19 cellular contexts compared by ENCODE assay signal in genomic region chrX:102930990-102931756, GRCh38. TPM values are rescaled to one million over a fixed set of nuclear protein-coding genes. Genes with fewer than 3 reads are reported as not detected.
A peak's percentile ranks its signal among the peaks of the same experiment; 100 is the strongest.
DNase-seq lines count a peak whose midpoint lies in the region; ATAC-seq and TF ChIP-seq lines count a peak whose summit lies in the region.
"Had no signal": no experiment of that assay in that cellular context is flagged by ENCODE, and none has a peak within 500 bp of the region (broad histone marks: within the 10 kb centered on the region; RNA-seq: fewer than 3 reads in every experiment).

No MANE protein-coding gene starts in this region.

- peak; percentile 78 for DNase-seq in mammary epithelial cell
- no peak for DNase-seq in MCF 10A (ENCODE audit: unreplicated experiment)
- no peak for DNase-seq in Panc1 (ENCODE audit: low read depth, low spot score)
- peak; percentile 63 for DNase-seq in epithelial cell of prostate (ENCODE audit: low read depth, low spot score)
- no peak for DNase-seq in GM19238 (ENCODE audit: insufficient read length, low spot score)
- no peak for DNase-seq in HT-29 (ENCODE audit: low spot score)
- no peak for DNase-seq in islet precursor cell
- DNase-seq: BE2C; CD4-positive, alpha-beta T cell; DMS153; GOT3; Kasumi-1; NCI-H187; NCI-H2227 treated with DMSO at 0.1 percent for 48 hours; NCI-H510A treated with DMSO at 0.1 percent for 48 hours; NCI-H774; RPMI8226 had no signal

- H3K4me3 ChIP-seq in mammary epithelial cell (replicated peaks in 1 of 3; ENCODE audit: insufficient read depth in 1 of 3, low read depth in 2 of 3, low read length in 3 of 3), result no peak overlapping the region
- H3K4me3 ChIP-seq in Panc1 (ENCODE audit: low read depth in 2 of 2, low read length in 2 of 2), result no peak overlapping the region

- H3K27ac ChIP-seq in mammary epithelial cell (ENCODE audit: insufficient read depth, low read depth, low read length), result peak overlapping the region; percentile 58
- no peak overlapping the region for H3K27ac ChIP-seq in Panc1 (ENCODE audit: low read length)
- H3K27ac ChIP-seq in epithelial cell of prostate, result peak overlapping the region; percentile 86

- H3K36me3 Mint-ChIP-seq in MCF 10A (ENCODE audit: insufficient read depth, unreplicated experiment), result no peaks in the 10 kb centered on the region

- H3K9me3 ChIP-seq in mammary epithelial cell (replicated peaks; ENCODE audit: insufficient read depth, low read length), result no peaks in the 10 kb centered on the region
- H3K9me3 ChIP-seq in Panc1 (ENCODE audit: control insufficient read depth, insufficient read depth, low read depth, low read length), result no peaks in the 10 kb centered on the region
- H3K9me3 ChIP-seq: BE2C had no signal

- ATAC-seq in Panc1, result peak; percentile 86
- no peak for ATAC-seq in HG02623 (IDR thresholded peaks at IDR 0.05; ENCODE audit: unreplicated experiment)

- H3K4me1 ChIP-seq in mammary epithelial cell (ENCODE audit: insufficient read depth, low read length) (no peaks in the 10 kb centered on the region), Panc1 (ENCODE audit: control insufficient read depth, insufficient read depth, low read length) (no peaks in the 10 kb centered on the region)
- H3K4me1 ChIP-seq: BE2C had no signal

- H3K4me3 Mint-ChIP-seq in MCF 10A (ENCODE audit: unreplicated experiment), result no peak overlapping the region
- H3K4me3 Mint-ChIP-seq: CD4-positive, alpha-beta T cell had no signal

- TF ChIP-seq CTCF in mammary epithelial cell (conservative IDR thresholded peaks at IDR 0.05 in 1 of 2, IDR thresholded peaks at IDR 0.05 in 1 of 2; ENCODE audit: extremely low read depth in 1 of 2, insufficient read depth in 1 of 2, low read depth in 1 of 2, low read length in 2 of 2), result no peak
- TF ChIP-seq CTCF in MCF 10A (IDR thresholded peaks at IDR 0.05; ENCODE audit: unreplicated experiment), result no peak
- no peak for TF ChIP-seq CTCF in Panc1 (IDR thresholded peaks at IDR 0.05)

- intact Hi-C loops in mammary epithelial cell (cut with micrococcal nuclease), result no loop called here
- intact Hi-C loops in MCF 10A (cut with micrococcal nuclease), result no loop called here
- intact Hi-C loops in Panc1 (cut with micrococcal nuclease; ENCODE audit: unreplicated experiment), result no loop called here

- H3K27me3 ChIP-seq in mammary epithelial cell (ENCODE audit: insufficient read depth, low read length), result peaks cover 3% of the 10 kb centered on the region
- no peaks in the 10 kb centered on the region for H3K27me3 ChIP-seq in Panc1 (ENCODE audit: control insufficient read depth, insufficient read depth, low read length)
- H3K27me3 ChIP-seq: BE2C had no signal

- H3K9me3 Mint-ChIP-seq in MCF 10A (ENCODE audit: unreplicated experiment), result no peaks in the 10 kb centered on the region
- H3K9me3 Mint-ChIP-seq: CD4-positive, alpha-beta T cell had no signal

- H3K27ac Mint-ChIP-seq in MCF 10A (ENCODE audit: low read depth, unreplicated experiment), result no peak overlapping the region
- H3K27ac Mint-ChIP-seq: CD4-positive, alpha-beta T cell had no signal

- H3K36me3 ChIP-seq in mammary epithelial cell (ENCODE audit: insufficient read depth, low read length), result no peaks in the 10 kb centered on the region
- no peaks in the 10 kb centered on the region for H3K36me3 ChIP-seq in Panc1 (ENCODE audit: control insufficient read depth, insufficient read depth, low read length)
- H3K36me3 ChIP-seq: BE2C had no signal

- CTCF ChIA-PET in mammary epithelial cell (lab: Charles Lee; ENCODE audit: low non-redundant PET) (no interaction called here), MCF 10A (lab: Yijun Ruan, JAX) (interaction anchor here (0.6 kb wide), 2 partner anchors 518 to 1518 kb away, joined by 3 read pairs; no protein-coding TSS in a partner anchor), Panc1 (lab: Charles Lee) (interaction anchor here (0.6 kb wide), 1 partner anchor 1968 kb away, joined by 3 read pairs; no protein-coding TSS in a partner anchor)

- H3K27me3 Mint-ChIP-seq in MCF 10A (ENCODE audit: insufficient read depth, unreplicated experiment), result peaks cover 56% of the 10 kb centered on the region
- H3K27me3 Mint-ChIP-seq: CD4-positive, alpha-beta T cell had no signal

- dilution Hi-C loops in mammary epithelial cell (cut with HindIII; ENCODE audit: low sequenced_read_pairs), result loop anchor here (25.0 kb wide), 1 partner anchor 231 kb away; no protein-coding TSS in a partner anchor

- H3K9ac ChIP-seq in mammary epithelial cell (ENCODE audit: insufficient read depth, low read length), result no peak overlapping the region

- 21% methylated on average over 2 of the region's 2 CpGs for WGBS in mammary epithelial cell (ENCODE audit: low coverage, missing lambda C conversion rate)

- peak overlapping the region; percentile 20 for H3K4me2 ChIP-seq in mammary epithelial cell (ENCODE audit: insufficient read depth, low read depth, low read length)

- H2AFZ ChIP-seq in mammary epithelial cell (ENCODE audit: low read depth, low read length), result no peak overlapping the region

- BruUV-seq in mammary epithelial cell (replicated peaks; lab: Mats Ljungman, UMichigan) (no TSS peak), MCF 10A (replicated peaks; lab: Mats Ljungman, UMichigan) (no TSS peak), Panc1 (replicated peaks; lab: Mats Ljungman, UMichigan) (no TSS peak)

- in situ Hi-C loops in mammary epithelial cell (cut with MboI; ENCODE audit: low sequenced_read_pairs in 2 of 2), result no loop called here
- in situ Hi-C loops in Panc1 (cut with HindIII; ENCODE audit: low pct_unique_long_range_greater_than_20kb, low sequenced_read_pairs), result no loop called here

- H4K20me1 ChIP-seq in mammary epithelial cell (ENCODE audit: insufficient read depth, low read length), result no peaks in the 10 kb centered on the region

- POLR2A ChIA-PET in MCF 10A (lab: Yijun Ruan, JAX) (interaction anchor here (0.7 kb wide), 1 partner anchor 89 kb away, joined by 3 read pairs; no protein-coding TSS in a partner anchor), Panc1 (lab: Charles Lee) (no interaction called here)

- H3K4me1 Mint-ChIP-seq in MCF 10A (ENCODE audit: insufficient read depth, unreplicated experiment), result no peaks in the 10 kb centered on the region

- H3K79me2 ChIP-seq in mammary epithelial cell (ENCODE audit: insufficient read depth, low read length), result no peaks in the 10 kb centered on the region

RNA-seq across cellular contexts. Expression of gene RAB40AL, which starts 5.9 kb away (rescaled TPM):
- total RNA-seq in mammary epithelial cell (1 to 10 TPM in 1 of 2 donors, under 1 TPM in 1; 0.56 to 1.3 TPM), MCF 10A (2022) (0.70 and 1.8 TPM in 2 replicates), Panc1 (2021; ENCODE audit: unreplicated experiment) (0.44 TPM)
- polyA plus RNA-seq in mammary epithelial cell, result 0.12 TPM
- polyA minus RNA-seq in mammary epithelial cell, result not detected
- polyA plus RNA-seq in Panc1 (2012; ENCODE audit: insufficient read length), result 0.46 TPM
- total RNA-seq in HT-29 (2014; rRNA removed; shearing (Covaris generic)), result 0.79 TPM in 1 of 2 replicates, not detected in the other
- total RNA-seq: A172; CD4-positive, alpha-beta T cell had no signal

Comparison
In these comparisons a context has a peak if more than half of its experiments do, and no peak if none do; other contexts are left out.
1. DNase-seq: peak in mammary epithelial cell (single experiment) and epithelial cell of prostate (single experiment); none in MCF 10A (single experiment), Panc1 (single experiment), GM19238 (single experiment), HT-29 (single experiment) and islet precursor cell (single experiment).